Comparison of ENCODE assay signal across 17 cellular contexts in the genomic region with DNA sequence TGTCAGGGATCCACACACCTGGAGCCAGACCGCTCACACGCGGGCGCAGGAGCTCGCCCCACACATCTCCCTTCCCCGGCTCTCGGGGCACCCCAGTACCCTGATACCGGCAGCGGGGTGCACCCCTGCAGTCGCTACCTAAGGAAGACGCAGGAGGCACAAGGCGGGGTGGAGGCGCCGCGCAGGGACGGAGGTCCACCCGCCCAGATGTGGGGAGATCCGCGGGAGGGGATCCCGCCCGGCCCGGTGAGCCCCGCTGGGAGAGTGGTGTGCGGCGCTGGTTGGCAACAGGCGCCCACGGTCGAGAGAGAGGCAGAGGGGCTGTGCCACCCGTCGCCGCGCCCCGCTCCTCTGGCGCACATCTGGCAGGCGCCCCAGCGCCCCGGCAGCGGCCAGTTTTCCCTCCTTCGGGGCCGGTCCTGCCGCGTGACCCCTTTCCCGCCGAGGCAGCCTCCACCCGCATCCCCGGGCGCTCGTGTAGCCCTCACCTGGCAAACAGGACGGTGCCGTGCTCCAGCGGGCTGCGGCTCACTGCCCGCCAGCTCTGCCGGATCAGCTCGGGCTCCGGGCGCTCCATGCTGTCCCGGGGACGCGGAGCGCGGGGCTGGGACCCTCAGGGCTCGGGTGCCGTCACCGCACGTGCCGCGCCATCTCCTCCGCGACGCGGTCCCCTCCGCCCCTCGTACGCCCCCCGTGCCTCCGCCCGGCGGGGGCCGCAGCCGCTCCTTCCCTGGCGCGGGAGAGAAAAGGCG. TPM values are rescaled to one million over a fixed set of nuclear protein-coding genes. Genes with fewer than 3 reads are reported as not detected.
DNase-seq lines count a peak whose midpoint lies in the region; FAIRE-seq and TF ChIP-seq lines count a peak whose summit lies in the region.
"Had no signal": no experiment of that assay in that cellular context is flagged by ENCODE, and none has a peak within 500 bp of the region (broad histone marks: within the 10 kb centered on the region; RNA-seq: fewer than 3 reads in every experiment).

No MANE protein-coding gene starts in this region.

- no peak overlapping the region for H3K27ac Mint-ChIP-seq in nephron progenitor cell
- no peak overlapping the region for H3K27ac Mint-ChIP-seq in chondrocyte (ENCODE audit: unreplicated experiment)
- H3K27ac Mint-ChIP-seq: activated B cell treated with CpG ODN at 0.5 μM for 24 hours; activated naive CD8-positive, alpha-beta T cell treated with anti-CD3 and anti-CD28 coated beads, Interleukin-2, amount 10 ng/mL, durations not matched to agents 7 days and 5 days; immature natural killer cell had no signal

- TF ChIP-seq CTCF in endothelial cell of umbilical vein (IDR thresholded peaks at IDR 0.05; ENCODE audit: extremely low read depth in 1 of 2, insufficient read depth in 1 of 2, low read depth in 1 of 2, low read length in 2 of 2) (no peak), nephron progenitor cell (IDR thresholded peaks at IDR 0.05) (no peak), chondrocyte (IDR thresholded peaks at IDR 0.05) (no peak)

- CTCF ChIA-PET in endothelial cell of umbilical vein (lab: Charles Lee): no interaction called here

- H3K4me2 ChIP-seq in BLaER1 (peak overlapping the region; percentile 65), GM23248 (ENCODE audit: unreplicated experiment) (no peak overlapping the region), endothelial cell of umbilical vein (ENCODE audit: insufficient read depth, low read length) (no peak overlapping the region)

- peak overlapping the region; percentile 47 for H3K4me3 Mint-ChIP-seq in nephron progenitor cell
- no peak overlapping the region for H3K4me3 Mint-ChIP-seq in chondrocyte (ENCODE audit: unreplicated experiment)
- H3K4me3 Mint-ChIP-seq: activated B cell treated with CpG ODN at 0.5 μM for 24 hours; activated naive CD8-positive, alpha-beta T cell treated with anti-CD3 and anti-CD28 coated beads, Interleukin-2, amount 10 ng/mL, durations not matched to agents 7 days and 5 days; immature natural killer cell had no signal

- H3K79me2 ChIP-seq in GM23248 (ENCODE audit: insufficient read depth): no peaks in the 10 kb centered on the region
- no peaks in the 10 kb centered on the region for H3K79me2 ChIP-seq in endothelial cell of umbilical vein (ENCODE audit: control insufficient read depth, insufficient read depth, low read length)

- H3K27me3 ChIP-seq in BLaER1 (peaks cover 55% of the 10 kb centered on the region), GM23248 (replicated peaks; ENCODE audit: insufficient read depth) (peaks cover 33% of the 10 kb centered on the region), endothelial cell of umbilical vein (ENCODE audit: control insufficient read depth in 2 of 2, insufficient read depth in 2 of 2, low read length in 2 of 2) (peaks cover 27 to 30% of the 10 kb centered on the region in 2 experiments)

- WGBS in GM23248 (ENCODE audit: low coverage in 1 of 2, low lambda C conversion rate in 2 of 2, missing lambda C conversion rate in 2 of 2), 2 experiments: 5 to 13% methylated on average over 24 to 46 of the region's 84 CpGs

- FAIRE-seq in endothelial cell of umbilical vein (lab: Jason Lieb, UNC): no peak

- H3K9me3 Mint-ChIP-seq in nephron progenitor cell: peaks cover 21% of the 10 kb centered on the region
- peaks cover 5% of the 10 kb centered on the region for H3K9me3 Mint-ChIP-seq in chondrocyte (ENCODE audit: low read depth)
- H3K9me3 Mint-ChIP-seq: activated B cell treated with CpG ODN at 0.5 μM for 24 hours had no signal

- DNase-seq in GM23248 (peak; percentile 6), endothelial cell of umbilical vein (ENCODE audit: low read depth, low spot score) (no peak), nephron progenitor cell (peak; percentile 46), SW 1271 (lab: John Stamatoyannopoulos, UW) (no peak), COR-L47 (lab: John Stamatoyannopoulos, UW) (no peak), chondrocyte (ENCODE audit: low spot score) (no peak)
- DNase-seq: activated B cell treated with CpG ODN at 0.5 μM for 24 hours; activated CD8-positive, alpha-beta memory T cell treated with anti-CD3 and anti-CD28 coated beads, Interleukin-2, amount 50 U/mL, for 48 hours; activated naive CD8-positive, alpha-beta T cell treated with anti-CD3 and anti-CD28 coated beads, Interleukin-2, amount 10 ng/mL, durations not matched to agents 7 days and 5 days; C1 segment of cervical spinal cord; GF-D8; GOT3; immature natural killer cell; NCI-H2107; right cardiac atrium; stimulated activated naive CD4-positive, alpha-beta T cell treated with Interleukin-2 at 50 U/mL for 16 hours had no signal

- H3K9me3 ChIP-seq in BLaER1 (peaks cover 9% of the 10 kb centered on the region), GM23248 (ENCODE audit: low read depth) (no peaks in the 10 kb centered on the region), endothelial cell of umbilical vein (replicated peaks; ENCODE audit: control insufficient read depth, insufficient read depth, low read length) (no peaks in the 10 kb centered on the region)

- no peaks in the 10 kb centered on the region for H3K9me1 ChIP-seq in endothelial cell of umbilical vein (replicated peaks; ENCODE audit: control insufficient read depth, extremely low read depth, insufficient read depth, low read length)

- no peak for TF ChIP-seq POLR2A in endothelial cell of umbilical vein (IDR thresholded peaks at IDR 0.05; ENCODE audit: low read depth, low read length)

- H3K4me3 ChIP-seq in BLaER1 (peak overlapping the region; percentile 53), GM23248 (no peak overlapping the region), endothelial cell of umbilical vein (replicated peaks in 1 of 3; ENCODE audit: insufficient read depth in 1 of 3, low read depth in 1 of 3, low read length in 3 of 3) (no peak overlapping the region)

- H3F3A ChIP-seq in GM23248 (ENCODE audit: insufficient read depth): no peaks in the 10 kb centered on the region

- H3K36me3 ChIP-seq in BLaER1 (no peaks in the 10 kb centered on the region), GM23248 (ENCODE audit: low read depth) (no peaks in the 10 kb centered on the region), endothelial cell of umbilical vein (ENCODE audit: control insufficient read depth in 2 of 2, extremely low read depth in 1 of 2, insufficient read depth in 2 of 2, low read length in 2 of 2) (no peaks in the 10 kb centered on the region)

- H3K9me2 ChIP-seq in GM23248 (ENCODE audit: insufficient read depth): no peaks in the 10 kb centered on the region

- no TSS peak for BruUV-seq in endothelial cell of umbilical vein (replicated peaks; lab: Mats Ljungman, UMichigan)

- intact Hi-C loops in endothelial cell of umbilical vein (cut with micrococcal nuclease): no loop called here

- H3K27ac ChIP-seq in BLaER1: no peak overlapping the region
- no peak overlapping the region for H3K27ac ChIP-seq in GM23248
- H3K27ac ChIP-seq in endothelial cell of umbilical vein (ENCODE audit: insufficient read depth, low read depth, low read length): no peak overlapping the region

- POLR2A ChIA-PET in endothelial cell of umbilical vein (lab: Charles Lee): no interaction called here

- in situ Hi-C loops in GM23248 (cut with MboI): no loop called here

- H4K20me1 ChIP-seq in BLaER1 (peaks cover 12% of the 10 kb centered on the region; the same call in 1 of the 2 replicates), GM23248 (ENCODE audit: insufficient read depth) (no peaks in the 10 kb centered on the region), endothelial cell of umbilical vein (replicated peaks; ENCODE audit: control insufficient read depth, extremely low read depth, insufficient read depth, low read length) (no peaks in the 10 kb centered on the region)

- H3K9ac ChIP-seq in BLaER1 (no peak overlapping the region), GM23248 (no peak overlapping the region), endothelial cell of umbilical vein (replicated peaks; ENCODE audit: extremely low read depth, insufficient read depth, low read length) (no peak overlapping the region)

- peaks cover 68% of the 10 kb centered on the region for H3K4me1 ChIP-seq in BLaER1
- H3K4me1 ChIP-seq in GM23248 (ENCODE audit: insufficient read depth): no peaks in the 10 kb centered on the region
- no peaks in the 10 kb centered on the region for H3K4me1 ChIP-seq in endothelial cell of umbilical vein (ENCODE audit: control insufficient read depth, extremely low read depth, insufficient read depth, low read length)

- dilution Hi-C loops in endothelial cell of umbilical vein (cut with MboI; ENCODE audit: extremely low pct_ligation_motif_present, low sequenced_read_pairs): no loop called here

- H3K27me3 Mint-ChIP-seq in nephron progenitor cell (ENCODE audit: low read depth, poor library complexity): peaks cover 87% of the 10 kb centered on the region
- peaks cover 34% of the 10 kb centered on the region for H3K27me3 Mint-ChIP-seq in chondrocyte (ENCODE audit: low read depth)

- H3K36me3 Mint-ChIP-seq in nephron progenitor cell (ENCODE audit: low read depth) (peaks cover 14% of the 10 kb centered on the region), chondrocyte (ENCODE audit: low read depth) (peaks cover 10% of the 10 kb centered on the region)
- H3K36me3 Mint-ChIP-seq: immature natural killer cell had no signal

- H3K4me1 Mint-ChIP-seq in nephron progenitor cell: peaks cover 4% of the 10 kb centered on the region
- peaks cover 6% of the 10 kb centered on the region for H3K4me1 Mint-ChIP-seq in chondrocyte (ENCODE audit: low read depth)
- H3K4me1 Mint-ChIP-seq: activated naive CD8-positive, alpha-beta T cell treated with anti-CD3 and anti-CD28 coated beads, Interleukin-2, amount 10 ng/mL, durations not matched to agents 7 days and 5 days; immature natural killer cell had no signal

- H2AFZ ChIP-seq in GM23248 (no peak overlapping the region), endothelial cell of umbilical vein (ENCODE audit: low read depth, low read length) (no peak overlapping the region)

RNA-seq across cellular contexts. Expression of a gene that starts 0.5 kb away (rescaled TPM):
- not detected in 2 replicates for total RNA-seq in GM23248 (2014; rRNA removed; shearing (Covaris generic))
- polyA plus RNA-seq in GM23248 (2016; fragmentation: Nextera tagmentation; extraction: Ambion mirVana): not detected in 2 replicates
- total RNA-seq in endothelial cell of umbilical vein: not detected in 2 replicates
- not detected in 2 replicates for polyA plus RNA-seq in endothelial cell of umbilical vein
- polyA plus RNA-seq in endothelial cell of umbilical vein (2011; cell fraction: cytosol; rRNA removed): not detected in 2 replicates
- polyA plus RNA-seq in endothelial cell of umbilical vein (2011; cell fraction: nucleus; rRNA removed): not detected in 2 replicates
- not detected in 2 replicates for polyA plus RNA-seq in endothelial cell of umbilical vein (2012)
- polyA minus RNA-seq in endothelial cell of umbilical vein: not detected in 2 replicates
- not detected for polyA minus RNA-seq in endothelial cell of umbilical vein (2011; cell fraction: cytosol; rRNA and poly(A)+ RNA removed)
- polyA minus RNA-seq in endothelial cell of umbilical vein (2011; cell fraction: nucleus; rRNA and poly(A)+ RNA removed): not detected in 2 replicates
- total RNA-seq in chondrocyte: not detected in 3 replicates
- total RNA-seq: activated B cell treated with CpG ODN at 0.5 μM for 24 hours; activated naive CD8-positive, alpha-beta T cell treated with anti-CD3 and anti-CD28 coated beads, Interleukin-2, amount 10 ng/mL, durations not matched to agents 7 days and 5 days; right cardiac atrium had no signal
- polyA plus RNA-seq: immature natural killer cell, right cardiac atrium had no signal

RNA-seq across cellular contexts. Expression of a gene that starts 50.1 kb away (rescaled TPM):
- 21.0 and 28.3 TPM in 2 replicates for total RNA-seq in GM23248 (2014; rRNA removed; shearing (Covaris generic))
- polyA plus RNA-seq in GM23248 (2016; fragmentation: Nextera tagmentation; extraction: Ambion mirVana): 18.0 and 20.7 TPM in 2 replicates
- total RNA-seq in endothelial cell of umbilical vein: 43.2 and 48.2 TPM in 2 replicates
- polyA plus RNA-seq in endothelial cell of umbilical vein: 19.5 and 22.4 TPM in 2 replicates
- 12.8 and 12.9 TPM in 2 replicates for polyA plus RNA-seq in endothelial cell of umbilical vein (2011; cell fraction: cytosol; rRNA removed)
- 78.2 and 83.4 TPM in 2 replicates for polyA plus RNA-seq in endothelial cell of umbilical vein (2011; cell fraction: nucleus; rRNA removed)
- polyA plus RNA-seq in endothelial cell of umbilical vein (2012): 21.6 and 24.5 TPM in 2 replicates
- polyA minus RNA-seq in endothelial cell of umbilical vein: 31.2 and 52.8 TPM in 2 replicates
- polyA minus RNA-seq in endothelial cell of umbilical vein (2011; cell fraction: cytosol; rRNA and poly(A)+ RNA removed): 10.1 TPM
- 32.2 and 55.2 TPM in 2 replicates for polyA minus RNA-seq in endothelial cell of umbilical vein (2011; cell fraction: nucleus; rRNA and poly(A)+ RNA removed)
- total RNA-seq in chondrocyte: 30.1 to 45.1 TPM (median 34.7 TPM) in 3 replicates

RNA-seq across cellular contexts. Expression of a gene that starts 50.3 kb away (rescaled TPM):
- 26.1 and 26.2 TPM in 2 replicates for total RNA-seq in GM23248 (2014; rRNA removed; shearing (Covaris generic))
- polyA plus RNA-seq in GM23248 (2016; fragmentation: Nextera tagmentation; extraction: Ambion mirVana) (9.7 and 14.9 TPM in 2 replicates), endothelial cell of umbilical vein (19.2 and 20.5 TPM in 2 replicates)
- total RNA-seq in endothelial cell of umbilical vein (16.7 and 20.4 TPM in 2 replicates), chondrocyte (9.8 to 14.1 TPM (median 12.5 TPM) in 3 replicates)
- 23.3 and 24.5 TPM in 2 replicates for polyA plus RNA-seq in endothelial cell of umbilical vein (2011; cell fraction: cytosol; rRNA removed)
- 18.1 and 23.9 TPM in 2 replicates for polyA plus RNA-seq in endothelial cell of umbilical vein (2011; cell fraction: nucleus; rRNA removed)
- 13.9 and 15.7 TPM in 2 replicates for polyA plus RNA-seq in endothelial cell of umbilical vein (2012)
- polyA minus RNA-seq in endothelial cell of umbilical vein: 10.4 and 15.8 TPM in 2 replicates
- 9.2 TPM for polyA minus RNA-seq in endothelial cell of umbilical vein (2011; cell fraction: cytosol; rRNA and poly(A)+ RNA removed)
- 17.9 and 18.2 TPM in 2 replicates for polyA minus RNA-seq in endothelial cell of umbilical vein (2011; cell fraction: nucleus; rRNA and poly(A)+ RNA removed)

Comparison
In these comparisons a context has a peak if more than half of its experiments do, and no peak if none do; other contexts are left out.
1. DNase-seq: peak in GM23248 (single experiment) and nephron progenitor cell (single experiment); none in endothelial cell of umbilical vein (single experiment), SW 1271 (0 of 2), COR-L47 (single experiment) and chondrocyte (single experiment).